ENCODE assay signal across 18 cellular contexts in genomic region chr5:102018279-102018678, GRCh38.
A peak's percentile ranks its signal among the peaks of the same experiment; 100 is the strongest.
DNase-seq lines count a peak whose midpoint lies in the region; ATAC-seq, FAIRE-seq and TF ChIP-seq lines count a peak whose summit lies in the region.
"Had no signal": no experiment of that assay in that cellular context is flagged by ENCODE, and none has a peak within 500 bp of the region (broad histone marks: within the 10 kb centered on the region; RNA-seq: fewer than 3 reads in every experiment).

No MANE protein-coding gene starts in this region.

- H3K9me3 ChIP-seq in HUES6 (ENCODE audit: control insufficient read depth, insufficient read depth, low read depth, low read length) (no peaks in the 10 kb centered on the region), kidney (ENCODE audit: control insufficient read depth in 1 of 2, low read length in 2 of 2) (no peaks in the 10 kb centered on the region)

- H3K36me3 ChIP-seq in HUES6 (ENCODE audit: control insufficient read depth, insufficient read depth, low read length): no peaks in the 10 kb centered on the region
- no peaks in the 10 kb centered on the region for H3K36me3 ChIP-seq in kidney (ENCODE audit: control insufficient read depth in 1 of 2, insufficient read depth in 2 of 2, low read length in 2 of 2)

- H3K27me3 ChIP-seq in HUES6 (ENCODE audit: control insufficient read depth, insufficient read depth, low read length): no peaks in the 10 kb centered on the region

- H3K27ac ChIP-seq in HUES6 (ENCODE audit: low read depth, low read length) (no peak overlapping the region), kidney (ENCODE audit: low read depth in 2 of 2, low read length in 2 of 2) (no peak overlapping the region)

- H3K4me3 ChIP-seq in HUES6 (ENCODE audit: low read depth, low read length): peak overlapping the region; percentile 20; the same call in 1 of the 2 replicates
- H3K4me3 ChIP-seq in kidney (ENCODE audit: low read length in 2 of 2): no peak overlapping the region
- H3K4me3 ChIP-seq: GM12878 had no signal

- intact Hi-C loops in kidney (cut with DNase I): no loop called here

- TF ChIP-seq CTCF in kidney (IDR thresholded peaks at IDR 0.05; ENCODE audit: borderline replicate concordance, extremely low read depth, insufficient read depth): no peak

- FAIRE-seq in kidney (lab: Jason Lieb, UNC): no peak
- FAIRE-seq: D721Med, GM12878, GM19239 had no signal

- peaks cover 13% of the 10 kb centered on the region for H3K4me1 ChIP-seq in HUES6 (ENCODE audit: control insufficient read depth, insufficient read depth, low read length)
- H3K4me1 ChIP-seq in kidney (ENCODE audit: control insufficient read depth in 1 of 2, insufficient read depth in 1 of 2, low read depth in 1 of 2, low read length in 2 of 2): no peaks in the 10 kb centered on the region

- DNase-seq in ecto neural progenitor cell (ENCODE audit: low spot score): peak; percentile 32
- peak; percentile 26 for DNase-seq in kidney
- no peak for DNase-seq in COR-L47 (lab: John Stamatoyannopoulos, UW)
- DNase-seq in HT-29 (ENCODE audit: low spot score): no peak
- DNase-seq: C1 segment of cervical spinal cord; CD4-positive, alpha-beta memory T cell; DMS 273 treated with DMSO at 0.1 percent for 48 hours; DMS79; EL; GDM1; GOT3; H7 had no signal

- no peak for ATAC-seq in HG02798 (IDR thresholded peaks at IDR 0.05; ENCODE audit: poor library complexity, unreplicated experiment)
- ATAC-seq: GM12878, HCT116 had no signal

- H3K9ac ChIP-seq in HUES6 (ENCODE audit: low read length) (no peak overlapping the region), kidney (ENCODE audit: low read length in 2 of 2) (no peak overlapping the region)

Comparison
In these comparisons a context has a peak if more than half of its experiments do, and no peak if none do; other contexts are left out.
1. DNase-seq: peak in ecto neural progenitor cell (single experiment) and kidney (single experiment); none in COR-L47 (single experiment) and HT-29 (single experiment).